ENCODE assay signal across 1 cellular context in genomic region chr17:46764709-46765401, GRCh38.
TF ChIP-seq lines count a peak whose summit lies in the region.

No MANE protein-coding gene starts in this region.

TF ChIP-seq in K562, 482 proteins besides CTCF, POLR2A, EP300 and RAD21 (continued from another document and continues in another):
- TF ChIP-seq, protein P1, sequence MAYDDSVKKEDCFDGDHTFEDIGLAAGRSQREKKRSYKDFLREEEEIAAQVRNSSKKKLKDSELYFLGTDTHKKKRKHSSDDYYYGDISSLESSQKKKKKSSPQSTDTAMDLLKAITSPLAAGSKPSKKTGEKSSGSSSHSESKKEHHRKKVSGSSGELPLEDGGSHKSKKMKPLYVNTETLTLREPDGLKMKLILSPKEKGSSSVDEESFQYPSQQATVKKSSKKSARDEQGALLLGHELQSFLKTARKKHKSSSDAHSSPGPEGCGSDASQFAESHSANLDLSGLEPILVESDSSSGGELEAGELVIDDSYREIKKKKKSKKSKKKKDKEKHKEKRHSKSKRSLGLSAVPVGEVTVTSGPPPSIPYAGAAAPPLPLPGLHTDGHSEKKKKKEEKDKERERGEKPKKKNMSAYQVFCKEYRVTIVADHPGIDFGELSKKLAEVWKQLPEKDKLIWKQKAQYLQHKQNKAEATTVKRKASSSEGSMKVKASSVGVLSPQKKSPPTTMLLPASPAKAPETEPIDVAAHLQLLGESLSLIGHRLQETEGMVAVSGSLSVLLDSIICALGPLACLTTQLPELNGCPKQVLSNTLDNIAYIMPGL (CRISPR knock-in tag; IDR thresholded peaks at IDR 0.05), result no peak
- TF ChIP-seq RB1 (IDR thresholded peaks at IDR 0.05; ENCODE audit: low read depth) (no peak), DMBX1 (CRISPR knock-in tag; IDR thresholded peaks at IDR 0.05; ENCODE audit: borderline replicate concordance) (no peak), ZNF354B (CRISPR knock-in tag; IDR thresholded peaks at IDR 0.05) (no peak), FOXJ3 (CRISPR knock-in tag; IDR thresholded peaks at IDR 0.05) (no peak), PRPF4 (IDR thresholded peaks at IDR 0.05; ENCODE audit: insufficient read depth, low read depth, low read length, poor library complexity, severe bottlenecking) (no peak), ZNF232 (CRISPR knock-in tag; IDR thresholded peaks at IDR 0.05) (no peak), ZNF592 (IDR thresholded peaks at IDR 0.05) (0 out of 2 replicates have a peak, but pooled peaks have one; percentile 41), ZNF717 (CRISPR knock-in tag; IDR thresholded peaks at IDR 0.05) (no peak), HDAC6 (IDR thresholded peaks at IDR 0.05; ENCODE audit: low read depth, low read length) (no peak), ZNF239 (CRISPR knock-in tag; IDR thresholded peaks at IDR 0.05) (no peak), RBM14 (IDR thresholded peaks at IDR 0.05; ENCODE audit: borderline replicate concordance, insufficient read depth, low read depth, low read length) (no peak), L3MBTL2 (IDR thresholded peaks at IDR 0.05) (0 out of 2 replicates have a peak, but pooled peaks have one; percentile 16), SMARCA4 (IDR thresholded peaks at IDR 0.05) (peak; percentile 56; the same call in 1 of the 2 replicates), KLF1 (tag; IDR thresholded peaks at IDR 0.05) (no peak), ZHX1 (conservative IDR thresholded peaks at IDR 0.05; ENCODE audit: low read length) (no peak), GTF2E2 (tag; IDR thresholded peaks at IDR 0.05) (no peak), ATF7 (IDR thresholded peaks at IDR 0.05) (peak; percentile 29; the same call in 1 of the 2 replicates), RBM22 (IDR thresholded peaks at IDR 0.05; ENCODE audit: low read depth, low read length, poor library complexity, severe bottlenecking) (no peak), ZBTB26 (CRISPR knock-in tag; IDR thresholded peaks at IDR 0.05) (no peak), CGGBP1 (CRISPR knock-in tag; IDR thresholded peaks at IDR 0.05) (no peak), BRF1 (IDR thresholded peaks at IDR 0.05; ENCODE audit: borderline replicate concordance, extremely low read depth, insufficient read length) (no peak), ZNF263 (CRISPR knock-in tag; IDR thresholded peaks at IDR 0.05; ENCODE audit: borderline replicate concordance) (no peak), ZNF316 (IDR thresholded peaks at IDR 0.05) (0 out of 2 replicates have a peak, but pooled peaks have one; percentile 15), ZNF3 (CRISPR knock-in tag; IDR thresholded peaks at IDR 0.05) (no peak), ATF6 (CRISPR knock-in tag; IDR thresholded peaks at IDR 0.05) (0 out of 2 replicates have a peak, but pooled peaks have one; percentile 22)
- TF ChIP-seq, protein P2, sequence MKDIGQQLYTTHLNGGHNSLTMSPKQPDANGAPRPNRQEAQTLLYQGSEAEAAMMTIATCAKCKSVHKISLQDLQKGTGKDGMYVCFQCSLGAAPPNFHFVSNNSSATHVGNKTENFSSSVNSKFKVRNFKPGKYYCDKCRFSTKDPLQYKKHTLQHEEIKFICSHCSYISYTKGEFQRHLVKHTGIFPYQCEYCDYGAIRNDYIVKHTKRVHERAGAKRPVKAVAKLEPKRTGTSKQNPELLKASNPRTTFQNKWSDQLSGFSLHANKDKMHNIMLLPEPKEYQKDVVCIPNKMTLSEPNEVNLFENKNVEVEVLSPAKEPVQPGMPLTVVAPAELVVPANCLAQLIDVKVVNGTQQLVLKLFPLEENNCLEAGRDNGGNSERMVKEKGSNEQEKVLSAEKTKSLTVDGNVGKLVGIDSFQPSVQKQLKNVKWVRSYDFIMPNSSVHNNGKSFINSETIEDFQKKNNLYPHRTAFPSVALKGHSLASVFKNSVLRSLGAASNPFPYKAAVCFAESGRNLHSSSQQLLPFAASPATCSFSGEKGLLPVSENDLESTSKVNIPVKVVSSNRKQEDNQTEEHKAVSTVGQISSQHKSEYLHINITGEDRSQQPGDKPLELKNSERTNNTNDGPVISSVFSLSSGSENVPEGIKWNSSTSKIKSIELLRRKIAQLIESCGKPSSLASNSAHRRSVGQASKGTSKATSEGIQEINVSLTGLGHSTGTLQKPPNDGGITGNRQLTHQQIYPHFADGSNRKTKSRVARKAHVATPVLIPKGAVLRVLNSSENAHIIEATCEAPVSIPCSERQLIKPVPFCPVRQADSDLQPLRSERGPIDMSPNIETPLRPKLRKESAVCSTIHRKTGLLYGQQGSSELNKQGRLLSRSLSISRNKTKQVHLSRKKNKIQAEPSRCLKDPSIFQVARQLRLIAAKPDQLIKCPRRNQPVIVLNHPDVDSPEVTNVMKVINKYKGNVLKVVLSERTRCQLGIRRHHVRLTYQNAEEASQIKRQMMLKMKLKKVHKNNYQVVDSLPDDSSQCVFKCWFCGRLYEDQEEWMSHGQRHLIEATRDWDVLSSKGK (CRISPR knock-in tag; IDR thresholded peaks at IDR 0.05), result no peak
- TF ChIP-seq, protein P3, sequence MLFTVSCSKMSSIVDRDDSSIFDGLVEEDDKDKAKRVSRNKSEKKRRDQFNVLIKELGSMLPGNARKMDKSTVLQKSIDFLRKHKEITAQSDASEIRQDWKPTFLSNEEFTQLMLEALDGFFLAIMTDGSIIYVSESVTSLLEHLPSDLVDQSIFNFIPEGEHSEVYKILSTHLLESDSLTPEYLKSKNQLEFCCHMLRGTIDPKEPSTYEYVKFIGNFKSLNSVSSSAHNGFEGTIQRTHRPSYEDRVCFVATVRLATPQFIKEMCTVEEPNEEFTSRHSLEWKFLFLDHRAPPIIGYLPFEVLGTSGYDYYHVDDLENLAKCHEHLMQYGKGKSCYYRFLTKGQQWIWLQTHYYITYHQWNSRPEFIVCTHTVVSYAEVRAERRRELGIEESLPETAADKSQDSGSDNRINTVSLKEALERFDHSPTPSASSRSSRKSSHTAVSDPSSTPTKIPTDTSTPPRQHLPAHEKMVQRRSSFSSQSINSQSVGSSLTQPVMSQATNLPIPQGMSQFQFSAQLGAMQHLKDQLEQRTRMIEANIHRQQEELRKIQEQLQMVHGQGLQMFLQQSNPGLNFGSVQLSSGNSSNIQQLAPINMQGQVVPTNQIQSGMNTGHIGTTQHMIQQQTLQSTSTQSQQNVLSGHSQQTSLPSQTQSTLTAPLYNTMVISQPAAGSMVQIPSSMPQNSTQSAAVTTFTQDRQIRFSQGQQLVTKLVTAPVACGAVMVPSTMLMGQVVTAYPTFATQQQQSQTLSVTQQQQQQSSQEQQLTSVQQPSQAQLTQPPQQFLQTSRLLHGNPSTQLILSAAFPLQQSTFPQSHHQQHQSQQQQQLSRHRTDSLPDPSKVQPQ (CRISPR knock-in tag; IDR thresholded peaks at IDR 0.05; ENCODE audit: borderline replicate concordance), result no peak
- TF ChIP-seq, protein P4, sequence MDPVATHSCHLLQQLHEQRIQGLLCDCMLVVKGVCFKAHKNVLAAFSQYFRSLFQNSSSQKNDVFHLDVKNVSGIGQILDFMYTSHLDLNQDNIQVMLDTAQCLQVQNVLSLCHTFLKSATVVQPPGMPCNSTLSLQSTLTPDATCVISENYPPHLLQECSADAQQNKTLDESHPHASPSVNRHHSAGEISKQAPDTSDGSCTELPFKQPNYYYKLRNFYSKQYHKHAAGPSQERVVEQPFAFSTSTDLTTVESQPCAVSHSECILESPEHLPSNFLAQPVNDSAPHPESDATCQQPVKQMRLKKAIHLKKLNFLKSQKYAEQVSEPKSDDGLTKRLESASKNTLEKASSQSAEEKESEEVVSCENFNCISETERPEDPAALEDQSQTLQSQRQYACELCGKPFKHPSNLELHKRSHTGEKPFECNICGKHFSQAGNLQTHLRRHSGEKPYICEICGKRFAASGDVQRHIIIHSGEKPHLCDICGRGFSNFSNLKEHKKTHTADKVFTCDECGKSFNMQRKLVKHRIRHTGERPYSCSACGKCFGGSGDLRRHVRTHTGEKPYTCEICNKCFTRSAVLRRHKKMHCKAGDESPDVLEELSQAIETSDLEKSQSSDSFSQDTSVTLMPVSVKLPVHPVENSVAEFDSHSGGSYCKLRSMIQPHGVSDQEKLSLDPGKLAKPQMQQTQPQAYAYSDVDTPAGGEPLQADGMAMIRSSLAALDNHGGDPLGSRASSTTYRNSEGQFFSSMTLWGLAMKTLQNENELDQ (CRISPR knock-in tag; IDR thresholded peaks at IDR 0.05; ENCODE audit: borderline replicate concordance), result no peak
